28 cellular contexts compared by ENCODE assay signal in genomic region chr5:138840100-138840499, GRCh38. TPM values are rescaled to one million over a fixed set of nuclear protein-coding genes. Genes with fewer than 3 reads are reported as not detected.
"Had no signal": no experiment of that assay in that cellular context is flagged by ENCODE, and none has a peak within 500 bp of the region (broad histone marks: within the 10 kb centered on the region; RNA-seq: fewer than 3 reads in every experiment).

No MANE protein-coding gene starts in this region.

- H3K9me3 Mint-ChIP-seq: activated CD8-positive, alpha-beta T cell treated with anti-CD3 and anti-CD28 coated beads for 36 hours; activated T-cell treated with anti-CD3 and anti-CD28 coated beads, Interleukin-2, amount 50 U/mL, for 4 hours; activated T-helper 17 cell treated with anti-CD3 and anti-CD28 coated beads, Interleukin-2, amount 50 U/mL, for 72 hours; dendritic cell treated with granulocyte-macrophage colony-stimulating factor and Interleukin-4, amounts not matched to agents 40 ng/mL and 50 ng/mL, for 4 days; endodermal cell; naive thymus-derived CD4-positive, alpha-beta T cell; neural progenitor cell; stimulated activated effector memory CD8-positive, alpha-beta T cell treated with anti-CD3 and anti-CD28 coated beads, Interleukin-12 subunit alpha, Interleukin-12 subunit beta, amount 100 ng/mL, for 72 hours; stimulated activated naive CD8-positive, alpha-beta T cell treated with anti-CD3 and anti-CD28 coated beads, Interleukin-15, amount 100 ng/mL, for 72 hours had no signal

- ATAC-seq: activated CD8-positive, alpha-beta T cell treated with anti-CD3 and anti-CD28 coated beads for 36 hours; activated T-cell treated with anti-CD3 and anti-CD28 coated beads, Interleukin-2, amount 50 U/mL, for 4 hours; activated T-helper 17 cell treated with anti-CD3 and anti-CD28 coated beads, Interleukin-2, amount 50 U/mL, for 72 hours; esophagus mucosa; naive thymus-derived CD4-positive, alpha-beta T cell; sciatic nerve; stimulated activated effector memory CD8-positive, alpha-beta T cell treated with anti-CD3 and anti-CD28 coated beads, Interleukin-12 subunit alpha, Interleukin-12 subunit beta, amount 100 ng/mL, for 72 hours; stimulated activated naive CD8-positive, alpha-beta T cell treated with anti-CD3 and anti-CD28 coated beads, Interleukin-15, amount 100 ng/mL, for 72 hours; T-helper 17 cell; upper lobe of right lung had no signal

- H3K36me3 ChIP-seq: neural progenitor cell, thyroid gland, upper lobe of right lung had no signal

- H3K9me3 ChIP-seq: thyroid gland, upper lobe of right lung had no signal

- H3K27ac ChIP-seq: neural progenitor cell, skin epidermis, thyroid gland, upper lobe of right lung had no signal

- H3K27ac Mint-ChIP-seq: activated CD8-positive, alpha-beta T cell treated with anti-CD3 and anti-CD28 coated beads for 36 hours; activated T-helper 17 cell treated with anti-CD3 and anti-CD28 coated beads, Interleukin-2, amount 50 U/mL, for 72 hours; dendritic cell treated with granulocyte-macrophage colony-stimulating factor and Interleukin-4, amounts not matched to agents 40 ng/mL and 50 ng/mL, for 4 days; endodermal cell; naive thymus-derived CD4-positive, alpha-beta T cell; neural progenitor cell; stimulated activated effector memory CD8-positive, alpha-beta T cell treated with anti-CD3 and anti-CD28 coated beads, Interleukin-12 subunit alpha, Interleukin-12 subunit beta, amount 100 ng/mL, for 72 hours; stimulated activated naive CD8-positive, alpha-beta T cell treated with anti-CD3 and anti-CD28 coated beads, Interleukin-15, amount 100 ng/mL, for 72 hours; T-helper 17 cell had no signal

- H3K27me3 Mint-ChIP-seq: activated T-helper 17 cell treated with anti-CD3 and anti-CD28 coated beads, Interleukin-2, amount 50 U/mL, for 72 hours; central memory CD8-positive, alpha-beta T cell; dendritic cell treated with granulocyte-macrophage colony-stimulating factor and Interleukin-4, amounts not matched to agents 40 ng/mL and 50 ng/mL, for 4 days had no signal

- DNase-seq: activated CD4-positive, alpha-beta T cell treated with anti-CD3 and anti-CD28 coated beads, Interleukin-2, amount 50 U/mL, for 1 hour; activated CD4-positive, CD25-positive, alpha-beta regulatory T cell treated with anti-CD3 and anti-CD28 coated beads, Interleukin-2, amount 50 U/mL, for 72 hours; activated CD8-positive, alpha-beta T cell treated with anti-CD3 and anti-CD28 coated beads for 36 hours; activated gamma-delta T cell treated with Interleukin-2 at 50 U/mL for 16 hours; activated naive CD4-positive, alpha-beta T cell treated with anti-CD3 and anti-CD28 coated beads, Interleukin-2, amount 50 U/mL, for 16 hours; activated T-cell treated with anti-CD3 and anti-CD28 coated beads, Interleukin-2, amount 50 U/mL, for 4 hours; amniotic stem cell; endodermal cell; foreskin fibroblast; kidney glomerular epithelial cell; midbrain; naive thymus-derived CD4-positive, alpha-beta T cell; occipital lobe; stimulated activated CD4-positive, alpha-beta T cell treated with anti-CD3 and anti-CD28 coated beads, Interleukin-12 subunit alpha, Interleukin-12 subunit beta, amount 100 ng/mL, for 4 hours; stimulated activated CD4-positive, alpha-beta T cell treated with anti-CD3 and anti-CD28 coated beads, Interleukin-4, amount 100 ng/mL, for 24 hours; stimulated activated naive CD8-positive, alpha-beta T cell treated with anti-CD3 and anti-CD28 coated beads, Interleukin-15, amount 100 ng/mL, for 72 hours; substantia nigra; T-helper 17 cell; thyroid gland; upper lobe of right lung had no signal

- H3K36me3 Mint-ChIP-seq: stimulated activated effector memory CD8-positive, alpha-beta T cell treated with anti-CD3 and anti-CD28 coated beads, Interleukin-12 subunit alpha, Interleukin-12 subunit beta, amount 100 ng/mL, for 72 hours had no signal

- H3K4me3 Mint-ChIP-seq: activated CD8-positive, alpha-beta T cell treated with anti-CD3 and anti-CD28 coated beads for 36 hours; activated T-cell treated with anti-CD3 and anti-CD28 coated beads, Interleukin-2, amount 50 U/mL, for 4 hours; activated T-helper 17 cell treated with anti-CD3 and anti-CD28 coated beads, Interleukin-2, amount 50 U/mL, for 72 hours; central memory CD8-positive, alpha-beta T cell; dendritic cell treated with granulocyte-macrophage colony-stimulating factor and Interleukin-4, amounts not matched to agents 40 ng/mL and 50 ng/mL, for 4 days; endodermal cell; naive thymus-derived CD4-positive, alpha-beta T cell; neural progenitor cell; stimulated activated effector memory CD8-positive, alpha-beta T cell treated with anti-CD3 and anti-CD28 coated beads, Interleukin-12 subunit alpha, Interleukin-12 subunit beta, amount 100 ng/mL, for 72 hours; stimulated activated naive CD8-positive, alpha-beta T cell treated with anti-CD3 and anti-CD28 coated beads, Interleukin-15, amount 100 ng/mL, for 72 hours; T-helper 17 cell had no signal

- H3K27me3 ChIP-seq: neural progenitor cell, thyroid gland, upper lobe of right lung had no signal

- H3K4me3 ChIP-seq: neural progenitor cell, skin epidermis, thyroid gland, upper lobe of right lung had no signal

- H3K4me1 Mint-ChIP-seq: central memory CD8-positive, alpha-beta T cell; T-helper 17 cell had no signal

RNA-seq across cellular contexts. Expression of gene LRRTM2, which starts 35.0 kb away (rescaled TPM):
- total RNA-seq: activated CD8-positive, alpha-beta T cell treated with anti-CD3 and anti-CD28 coated beads for 36 hours; endodermal cell had no signal
- polyA plus RNA-seq: naive thymus-derived CD4-positive, alpha-beta T cell had no signal
